15 cellular contexts compared by ENCODE assay signal in genomic region chr11:117187428-117187798, GRCh38. TPM values are rescaled to one million over a fixed set of nuclear protein-coding genes. Genes with fewer than 3 reads are reported as not detected.
DNase-seq lines count a peak whose midpoint lies in the region; ATAC-seq and TF ChIP-seq lines count a peak whose summit lies in the region.
"Had no signal": no experiment of that assay in that cellular context is flagged by ENCODE, and none has a peak within 500 bp of the region (broad histone marks: within the 10 kb centered on the region; RNA-seq: fewer than 3 reads in every experiment).

No MANE protein-coding gene starts in this region.

- H3K27ac Mint-ChIP-seq in naive B cell: peak overlapping the region; percentile 85 to 97 (median 95)
- no peak overlapping the region for H3K27ac Mint-ChIP-seq in type B pancreatic cell
- H3K27ac Mint-ChIP-seq: activated CD8-positive, alpha-beta T cell treated with anti-CD3 and anti-CD28 coated beads, Interleukin-2, amount 10 ng/mL, durations not matched to agents 7 days and 5 days had no signal

- H3K36me3 Mint-ChIP-seq in naive B cell (peaks cover 5 to 12% of the 10 kb centered on the region in 2 donors), type B pancreatic cell (peaks cover 24% of the 10 kb centered on the region)

- H3K9me3 ChIP-seq in right atrium auricular region (no peaks in the 10 kb centered on the region), body of pancreas (no peaks in the 10 kb centered on the region)
- H3K9me3 ChIP-seq: gastrocnemius medialis, thoracic aorta had no signal

- H3K4me1 ChIP-seq in right atrium auricular region: no peaks in the 10 kb centered on the region
- peaks cover 54% of the 10 kb centered on the region for H3K4me1 ChIP-seq in body of pancreas
- H3K4me1 ChIP-seq: gastrocnemius medialis had no signal

- H3K9me3 Mint-ChIP-seq in naive B cell (no peaks in the 10 kb centered on the region), type B pancreatic cell (no peaks in the 10 kb centered on the region)

- DNase-seq in cardiac septum (ENCODE audit: low spot score) (peak; percentile 59), right atrium auricular region (ENCODE audit: low spot score) (no peak), body of pancreas (peak in 1 of 4 donors; percentile 2), naive B cell (no peak), type B pancreatic cell (ENCODE audit: extremely low spot score, unreplicated experiment) (peak; percentile 59), globus pallidus (ENCODE audit: low spot score) (no peak)
- DNase-seq: activated CD8-positive, alpha-beta T cell treated with anti-CD3 and anti-CD28 coated beads, Interleukin-2, amount 10 ng/mL, durations not matched to agents 7 days and 5 days; midbrain; NCI-H1105 treated with DMSO at 0.1 percent for 48 hours; NCI-H526 had no signal

- H3K27ac ChIP-seq in right atrium auricular region (no peak overlapping the region), body of pancreas (peak overlapping the region in 3 of 4 donors; percentile 19 to 81 (median 21))
- H3K27ac ChIP-seq: gastrocnemius medialis, thoracic aorta, VCaP had no signal

- H3K36me3 ChIP-seq in right atrium auricular region (peaks cover 75% of the 10 kb centered on the region), body of pancreas (replicated peaks in 1 of 2; ENCODE audit: insufficient read depth in 1 of 2, low read depth in 2 of 2) (peaks cover 0 to 25% of the 10 kb centered on the region in 2 donors)

- H3K4me3 ChIP-seq in right atrium auricular region (no peak overlapping the region), body of pancreas (no peak overlapping the region)
- H3K4me3 ChIP-seq: gastrocnemius medialis, thoracic aorta had no signal

- H3K4me1 Mint-ChIP-seq in naive B cell: peaks cover 48 to 89% (median 73%) of the 10 kb centered on the region in 3 donors
- H3K4me1 Mint-ChIP-seq in type B pancreatic cell (ENCODE audit: unreplicated experiment): peaks cover 10% of the 10 kb centered on the region

- peak overlapping the region in 7 of 8 donors; percentile 62 to 93 (median 82) for H3K4me3 Mint-ChIP-seq in naive B cell
- H3K4me3 Mint-ChIP-seq in type B pancreatic cell: no peak overlapping the region
- H3K4me3 Mint-ChIP-seq: activated CD8-positive, alpha-beta T cell treated with anti-CD3 and anti-CD28 coated beads, Interleukin-2, amount 10 ng/mL, durations not matched to agents 7 days and 5 days had no signal

- H3K27me3 Mint-ChIP-seq in naive B cell (no peaks in the 10 kb centered on the region), type B pancreatic cell (no peaks in the 10 kb centered on the region)

- ATAC-seq in body of pancreas: no peak
- ATAC-seq in naive B cell (ENCODE audit: low read depth in 2 of 2): no peak
- ATAC-seq in GM19452 (IDR thresholded peaks at IDR 0.05; ENCODE audit: unreplicated experiment): no peak
- ATAC-seq in HG03039 (IDR thresholded peaks at IDR 0.05; ENCODE audit: unreplicated experiment): no peak
- ATAC-seq: activated CD8-positive, alpha-beta T cell treated with anti-CD3 and anti-CD28 coated beads, Interleukin-2, amount 10 ng/mL, durations not matched to agents 7 days and 5 days; gastrocnemius medialis had no signal

- 62 to 64% methylated on average over 9 to 13 of the region's 13 CpGs for WGBS in body of pancreas, 2 donors

- TF ChIP-seq POLR2A in body of pancreas (IDR thresholded peaks at IDR 0.05): no peak

- H3K27me3 ChIP-seq in right atrium auricular region: no peaks in the 10 kb centered on the region
- no peaks in the 10 kb centered on the region for H3K27me3 ChIP-seq in body of pancreas
- H3K27me3 ChIP-seq: gastrocnemius medialis had no signal

- intact Hi-C loops in cardiac septum (cut with DNase I) (no loop called here), body of pancreas (cut with DNase I) (no loop called here)

- TF ChIP-seq CTCF in right atrium auricular region (IDR thresholded peaks at IDR 0.05) (no peak), body of pancreas (IDR thresholded peaks at IDR 0.05) (no peak), type B pancreatic cell (conservative IDR thresholded peaks at IDR 0.05) (no peak)

RNA-seq across cellular contexts. Expression of gene SIDT2, which starts 8.9 kb away (rescaled TPM):
- 25.3 TPM for total RNA-seq in cardiac septum
- 10 to 100 TPM; 19.1 to 33.0 TPM for total RNA-seq in right atrium auricular region
- 10 to 100 TPM; 42.0 to 88.7 TPM for total RNA-seq in body of pancreas
- 100 to 1,000 TPM in 1 of 6 donors, 10 to 100 TPM in 5; 19.2 to 126 (median 80.7) TPM for polyA plus RNA-seq in naive B cell (ENCODE audit: low read depth in 6 of 6)
- 53.1 and 62.0 TPM in 2 replicates for total RNA-seq in type B pancreatic cell (ENCODE audit: low replicate concordance)

RNA-seq across cellular contexts. Expression of gene TAGLN, which starts 11.8 kb away (rescaled TPM):
- total RNA-seq in cardiac septum: 317 TPM
- 1,000 to 10,000 TPM in 1 of 2 donors, 100 to 1,000 TPM in 1; 442 to 1,859 TPM for total RNA-seq in right atrium auricular region
- total RNA-seq in body of pancreas: 100 to 1,000 TPM; 124 to 372 TPM
- 10 to 100 TPM in 2 of 6 donors, 1 to 10 TPM in 3, not detected in 1; 5.2 to 11.5 (median 6.8) TPM for polyA plus RNA-seq in naive B cell (ENCODE audit: low read depth in 6 of 6)
- total RNA-seq in type B pancreatic cell (ENCODE audit: low replicate concordance): 97.9 and 106 TPM in 2 replicates

RNA-seq across cellular contexts. Expression of gene PAFAH1B2, which starts 43.3 kb away (rescaled TPM):
- total RNA-seq in cardiac septum (68.9 TPM), right atrium auricular region (10 to 100 TPM; 41.1 to 65.8 TPM), body of pancreas (10 to 100 TPM; 30.0 to 44.9 TPM), type B pancreatic cell (ENCODE audit: low replicate concordance) (94.5 and 101 TPM in 2 replicates)
- 10 to 100 TPM; 18.0 to 23.3 (median 20.9) TPM for polyA plus RNA-seq in naive B cell (ENCODE audit: low read depth in 6 of 6)

RNA-seq across cellular contexts. Expression of gene PCSK7, which starts 44.5 kb away (rescaled TPM):
- total RNA-seq in cardiac septum: 45.5 TPM
- 10 to 100 TPM; 25.3 to 32.8 TPM for total RNA-seq in right atrium auricular region
- total RNA-seq in body of pancreas: 10 to 100 TPM; 25.9 to 86.0 TPM
- polyA plus RNA-seq in naive B cell (ENCODE audit: low read depth in 6 of 6): 10 to 100 TPM; 27.8 to 61.9 (median 32.2) TPM
- total RNA-seq in type B pancreatic cell (ENCODE audit: low replicate concordance): 54.6 and 61.1 TPM in 2 replicates

RNA-seq across cellular contexts. Expression of gene RNF214, which starts 45.1 kb away (rescaled TPM):
- total RNA-seq in cardiac septum (27.6 TPM), right atrium auricular region (10 to 100 TPM; 11.0 to 11.5 TPM), body of pancreas (10 to 100 TPM; 10.2 to 12.5 TPM), type B pancreatic cell (ENCODE audit: low replicate concordance) (29.0 and 34.7 TPM in 2 replicates)
- 10 to 100 TPM in 4 of 6 donors, 1 to 10 TPM in 2; 1.4 to 15.5 (median 13.4) TPM for polyA plus RNA-seq in naive B cell (ENCODE audit: low read depth in 6 of 6)

Comparison
In these comparisons a context has a peak if more than half of its experiments do, and no peak if none do; other contexts are left out.
1. DNase-seq: peak in cardiac septum (single experiment) and type B pancreatic cell (single experiment); none in right atrium auricular region (single experiment), naive B cell (single experiment) and globus pallidus (single experiment).
2. H3K27ac ChIP-seq: peak in body of pancreas (3 of 4); none in right atrium auricular region (0 of 2).